8 cellular contexts compared by ENCODE assay signal in the genomic region with DNA sequence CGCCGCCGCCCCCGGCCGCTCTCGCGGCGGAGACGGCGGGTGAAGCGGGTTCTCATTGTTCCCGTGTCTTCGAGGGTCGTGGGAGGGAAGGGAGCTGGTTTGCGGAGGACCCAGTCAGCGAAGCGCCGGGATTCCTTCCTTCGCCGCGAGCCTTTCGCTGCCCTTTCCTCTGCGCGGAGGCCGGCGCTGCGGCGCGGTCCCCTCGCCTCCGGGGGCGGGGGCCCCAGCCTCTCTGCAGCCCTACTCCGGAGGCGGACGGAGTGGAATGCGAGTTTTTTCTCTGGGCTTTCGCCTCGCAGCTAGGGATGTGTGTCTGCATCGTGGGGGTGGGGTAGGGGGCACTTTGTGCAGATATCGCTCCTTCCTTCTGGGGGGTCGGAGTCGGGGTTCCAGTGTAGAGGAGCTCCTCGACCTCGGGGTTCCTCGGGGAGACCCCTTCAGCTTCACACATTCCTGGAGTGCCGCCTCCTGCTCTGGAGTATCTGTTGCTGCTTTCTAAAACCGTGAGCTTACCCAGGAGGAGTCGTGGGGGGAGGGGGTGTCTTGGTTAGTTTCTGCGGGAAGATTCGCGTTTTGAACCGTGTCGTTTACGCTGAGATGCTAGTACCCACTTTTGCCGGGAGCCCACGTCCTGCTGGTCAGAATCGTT. TPM values are rescaled to one million over a fixed set of nuclear protein-coding genes. Genes with fewer than 3 reads are reported as not detected.
A peak's percentile ranks its signal among the peaks of the same experiment; 100 is the strongest.
DNase-seq lines count a peak whose midpoint lies in the region; ATAC-seq and TF ChIP-seq lines count a peak whose summit lies in the region.

No MANE protein-coding gene starts in this region.

- H3K4me3 ChIP-seq in OCI-LY1 (ENCODE audit: low read depth, low read length, poor library complexity, severe bottlenecking) = peak overlapping the region; percentile 78
- H3K4me3 ChIP-seq in adipocyte (ENCODE audit: low read length) = peak overlapping the region; percentile 89
- peak overlapping the region; percentile 93 for H3K4me3 ChIP-seq in left ventricle myocardium inferior

- H4K20me1 ChIP-seq in OCI-LY1 (ENCODE audit: insufficient read depth, low read length) = 0 out of 2 replicates have a peak, but pooled peaks cover 2% of the 10 kb centered on the region

- no peaks in the 10 kb centered on the region for H3K9me3 ChIP-seq in OCI-LY1 (ENCODE audit: low read length)
- no peaks in the 10 kb centered on the region for H3K9me3 ChIP-seq in adipocyte (ENCODE audit: control insufficient read depth, low read length)
- no peaks in the 10 kb centered on the region for H3K9me3 ChIP-seq in left ventricle myocardium inferior (replicated peaks)

- H3K36me3 ChIP-seq in OCI-LY1 (ENCODE audit: insufficient read depth, low read length) (no peaks in the 10 kb centered on the region), adipocyte (ENCODE audit: control insufficient read depth, insufficient read depth, low read length, severe bottlenecking) (no peaks in the 10 kb centered on the region), left ventricle myocardium inferior (no peaks in the 10 kb centered on the region)

- ATAC-seq in GM18499 (IDR thresholded peaks at IDR 0.05; ENCODE audit: insufficient read depth, unreplicated experiment) (peak; percentile 6), HG03045 (IDR thresholded peaks at IDR 0.05; ENCODE audit: unreplicated experiment) (peak; percentile 35), HG03378 (IDR thresholded peaks at IDR 0.05; ENCODE audit: unreplicated experiment) (no peak)

- peaks cover 7% of the 10 kb centered on the region; the same call in 1 of the 2 replicates for H3F3A ChIP-seq in OCI-LY1 (ENCODE audit: insufficient read depth, low read length)

- DNase-seq in ACHN (peak; percentile 56), adipocyte (ENCODE audit: low read depth) (peak; percentile 78), left ventricle myocardium inferior (no peak), putamen (ENCODE audit: low spot score) (peak; percentile 10)

- H3K27me3 ChIP-seq in OCI-LY1 (ENCODE audit: insufficient read depth, low read length) = no peaks in the 10 kb centered on the region
- no peaks in the 10 kb centered on the region for H3K27me3 ChIP-seq in adipocyte (replicated peaks; ENCODE audit: control insufficient read depth, insufficient read depth, low read length)
- H3K27me3 ChIP-seq in left ventricle myocardium inferior (ENCODE audit: low read depth) = no peaks in the 10 kb centered on the region

- TF ChIP-seq CTCF in OCI-LY1 (IDR thresholded peaks at IDR 0.05; ENCODE audit: low read length) (no peak), left ventricle myocardium inferior (IDR thresholded peaks at IDR 0.05; ENCODE audit: borderline replicate concordance) (no peak)

- intact Hi-C loops in left ventricle myocardium inferior (cut with micrococcal nuclease) = no loop called here

- in situ Hi-C loops in ACHN (cut with HindIII; ENCODE audit: low pct_ligation_motif_present, low pct_unique_long_range_greater_than_20kb, low sequenced_read_pairs) = no loop called here

- H3K9ac ChIP-seq in OCI-LY1 (ENCODE audit: low read length) (peak overlapping the region; percentile 81), adipocyte (ENCODE audit: low read length) (peak overlapping the region; percentile 91)

- H3K79me2 ChIP-seq in OCI-LY1 (ENCODE audit: insufficient read depth, low read length) = peaks cover 33% of the 10 kb centered on the region

- H3K4me1 ChIP-seq in OCI-LY1 (ENCODE audit: insufficient read depth, low read length, severe bottlenecking) (peaks cover 13% of the 10 kb centered on the region), adipocyte (ENCODE audit: control insufficient read depth, insufficient read depth, low read length) (peaks cover 18% of the 10 kb centered on the region), left ventricle myocardium inferior (peaks cover 49% of the 10 kb centered on the region)

- peak overlapping the region; percentile 79 for H3K4me2 ChIP-seq in OCI-LY1 (ENCODE audit: low read length)

- no peak overlapping the region for H3K27ac ChIP-seq in OCI-LY1 (ENCODE audit: low read depth, low read length, poor library complexity, severe bottlenecking)
- peak overlapping the region; percentile 92 for H3K27ac ChIP-seq in left ventricle myocardium inferior (replicated peaks)

- H3K9me2 ChIP-seq in OCI-LY1 (ENCODE audit: low read depth, low read length) = no peaks in the 10 kb centered on the region

- no peak overlapping the region for H2AFZ ChIP-seq in OCI-LY1 (ENCODE audit: low read length)

RNA-seq across cellular contexts. Expression of a gene that starts 0.6 kb away (rescaled TPM):
- total RNA-seq in left ventricle myocardium inferior = 11.6 TPM
